Comparison of ENCODE assay signal across 10 cellular contexts in the genomic region with DNA sequence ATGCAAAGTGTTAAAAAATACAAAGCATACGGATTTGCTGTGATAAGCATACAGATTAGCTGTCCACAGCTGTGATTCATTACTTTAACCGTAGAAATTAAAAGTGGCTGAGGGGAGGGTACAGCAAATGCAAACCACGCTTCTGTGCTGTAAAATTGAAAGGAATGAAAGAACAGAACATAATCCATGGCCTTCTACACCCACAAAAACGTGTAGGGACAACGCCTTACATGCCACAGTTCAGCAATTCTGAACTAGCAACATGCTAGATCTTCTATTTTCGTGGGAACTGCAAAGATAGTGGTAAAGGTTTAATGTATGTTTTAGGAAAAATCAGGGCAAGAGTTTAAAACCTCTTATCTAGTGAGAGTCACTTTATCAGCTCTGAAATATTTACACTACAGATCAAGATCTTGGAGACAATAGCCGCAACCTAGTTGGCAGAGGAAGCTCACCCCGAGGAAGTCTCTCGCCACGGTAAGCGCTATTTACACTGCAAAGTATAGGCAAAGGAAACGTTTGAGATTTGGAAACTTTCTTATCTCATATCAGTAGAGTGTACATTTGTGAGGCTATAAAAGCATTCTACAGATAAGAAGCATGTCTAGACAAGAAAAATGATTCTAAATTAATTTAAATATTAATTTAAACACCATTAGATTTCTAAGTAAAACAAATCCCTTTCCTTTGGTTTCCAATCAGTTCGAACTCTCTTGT.
A peak's percentile ranks its signal among the peaks of the same experiment; 100 is the strongest.
DNase-seq lines count a peak whose midpoint lies in the region; TF ChIP-seq lines count a peak whose summit lies in the region.
"Had no signal": no experiment of that assay in that cellular context is flagged by ENCODE, and none has a peak within 500 bp of the region (broad histone marks: within the 10 kb centered on the region; RNA-seq: fewer than 3 reads in every experiment).

No MANE protein-coding gene starts in this region.

- CTCF ChIA-PET in HEK293T (lab: Yijun Ruan, JAX) = interaction anchor here (0.5 kb wide), 1 partner anchor 235 kb away, joined by 3 read pairs; no protein-coding TSS in a partner anchor

- no peak for DNase-seq in HEK293T (ENCODE audit: extremely low spot score)
- DNase-seq in SK-N-MC (ENCODE audit: low read depth, low spot score) = no peak
- peak; percentile 40 for DNase-seq in epithelial cell of esophagus (ENCODE audit: low read depth)
- DNase-seq in trophoblast cell = peak; percentile 41 to 72
- no peak for DNase-seq in stimulated activated CD4-positive, alpha-beta T cell treated with anti-CD3 and anti-CD28 coated beads, Interleukin-1b, Interleukin-23, amount 100 ng/mL, for 48 hours
- no peak for DNase-seq in GM13977 (ENCODE audit: low spot score)
- no peak for DNase-seq in H7
- no peak for DNase-seq in midbrain (lab: John Stamatoyannopoulos, UW)
- DNase-seq: NCI-H187 treated with DMSO at 0.1 percent for 48 hours, right cardiac atrium had no signal

- H4K91ac ChIP-seq in trophoblast cell (ENCODE audit: low read depth, low read length) = no peak overlapping the region

- no peak overlapping the region for H3K18ac ChIP-seq in trophoblast cell (ENCODE audit: low read length)

- WGBS in trophoblast cell (ENCODE audit: extremely low coverage, insufficient coverage, insufficient read length) = no CpG with 5 or more reads among the region's 13 CpGs

- H3K27ac ChIP-seq in SK-N-MC (peak overlapping the region; percentile 73), trophoblast cell (ENCODE audit: low read depth, low read length) (peak overlapping the region; percentile 87)

- no peak overlapping the region for H3K9ac ChIP-seq in SK-N-MC (ENCODE audit: insufficient read length)
- no peak overlapping the region for H3K9ac ChIP-seq in trophoblast cell (ENCODE audit: low read length)

- H2BK12ac ChIP-seq in trophoblast cell (ENCODE audit: low read length) = no peak overlapping the region

- in situ Hi-C loops in GM13977 (cut with MboI; ENCODE audit: low pct_unique_long_range_greater_than_20kb, low sequenced_read_pairs, unreplicated experiment) = loop anchor here (10.0 kb wide), 1 partner anchor 233 kb away; no protein-coding TSS in a partner anchor

- H3K9me3 ChIP-seq in SK-N-MC (ENCODE audit: low read depth, low read length) = no peaks in the 10 kb centered on the region
- no peaks in the 10 kb centered on the region for H3K9me3 ChIP-seq in trophoblast cell (ENCODE audit: insufficient read depth, low read depth, low read length)

- H3K14ac ChIP-seq in trophoblast cell (ENCODE audit: low read length) = no peak overlapping the region

- H4K8ac ChIP-seq in trophoblast cell (ENCODE audit: low read depth, low read length) = no peak overlapping the region

- no peaks in the 10 kb centered on the region for H3K36me3 ChIP-seq in SK-N-MC (ENCODE audit: insufficient read depth, low read length)
- peaks cover 1 to 5% of the 10 kb centered on the region in 2 experiments for H3K36me3 ChIP-seq in trophoblast cell (ENCODE audit: control insufficient read depth in 1 of 2, insufficient read depth in 2 of 2, low read length in 2 of 2)
- H3K36me3 ChIP-seq in H7 (replicated peaks; ENCODE audit: control insufficient read depth, insufficient read depth, low read length) = no peaks in the 10 kb centered on the region; the same call in 1 of the 2 replicates

- H4K12ac ChIP-seq in trophoblast cell (ENCODE audit: low read depth, low read length) = no peak overlapping the region

- peak overlapping the region; percentile 47 for H3K4me2 ChIP-seq in trophoblast cell (ENCODE audit: low read length)

- H3K79me1 ChIP-seq in trophoblast cell (ENCODE audit: low read length) = peaks cover 5% of the 10 kb centered on the region

- H2BK120ac ChIP-seq in trophoblast cell (ENCODE audit: insufficient read depth, low read length, poor library complexity) = no peak overlapping the region

- no peak overlapping the region for H2AFZ ChIP-seq in trophoblast cell (ENCODE audit: insufficient read depth, low read length, poor library complexity)

- H3K27me3 ChIP-seq in trophoblast cell (ENCODE audit: insufficient read depth, low read length) = no peaks in the 10 kb centered on the region
- H3K27me3 ChIP-seq in H7 (ENCODE audit: control insufficient read depth, insufficient read depth, low read length) = no peaks in the 10 kb centered on the region

- no peaks in the 10 kb centered on the region for H3K79me2 ChIP-seq in trophoblast cell (ENCODE audit: control insufficient read depth, insufficient read depth, low read length, poor library complexity)

- H2AK5ac ChIP-seq in trophoblast cell (ENCODE audit: low read length) = no peak overlapping the region

- POLR2A ChIA-PET in HEK293T (lab: Yijun Ruan, JAX) = interaction anchor here (1.0 to 1.6 kb wide), 4 partner anchors 200 to 397 kb away, joined by 3 to 5 read pairs (median 4); a partner anchor contains a TSS

- no peak overlapping the region for H3K4ac ChIP-seq in trophoblast cell (ENCODE audit: low read depth, low read length)

- H3K4me3 ChIP-seq in SK-N-MC (peak overlapping the region; percentile 55), epithelial cell of esophagus (ENCODE audit: low read length) (no peak overlapping the region), trophoblast cell (ENCODE audit: low read depth, low read length) (no peak overlapping the region), H7 (ENCODE audit: insufficient read depth, low read depth, low read length) (no peak overlapping the region)

- peak overlapping the region; percentile 28 for H2BK5ac ChIP-seq in trophoblast cell (ENCODE audit: low read depth, low read length, poor library complexity)

- no peak for TF ChIP-seq CTCF in epithelial cell of esophagus (IDR thresholded peaks at IDR 0.05; ENCODE audit: insufficient read depth, low read depth, low read length, missing control alignments)
- TF ChIP-seq CTCF in GM13977 (IDR thresholded peaks at IDR 0.05; ENCODE audit: extremely low read depth, insufficient read depth, missing control alignments) = no peak

- H3K23ac ChIP-seq in trophoblast cell (ENCODE audit: low read length) = no peak overlapping the region

- H3K4me1 ChIP-seq in trophoblast cell (ENCODE audit: control insufficient read depth in 1 of 2, insufficient read depth in 2 of 2, low read length in 2 of 2) = peaks cover 5 to 9% of the 10 kb centered on the region in 2 experiments

TF ChIP-seq in HEK293T, 16 proteins besides CTCF, POLR2A, EP300 and RAD21:
- TF ChIP-seq, protein P1, sequence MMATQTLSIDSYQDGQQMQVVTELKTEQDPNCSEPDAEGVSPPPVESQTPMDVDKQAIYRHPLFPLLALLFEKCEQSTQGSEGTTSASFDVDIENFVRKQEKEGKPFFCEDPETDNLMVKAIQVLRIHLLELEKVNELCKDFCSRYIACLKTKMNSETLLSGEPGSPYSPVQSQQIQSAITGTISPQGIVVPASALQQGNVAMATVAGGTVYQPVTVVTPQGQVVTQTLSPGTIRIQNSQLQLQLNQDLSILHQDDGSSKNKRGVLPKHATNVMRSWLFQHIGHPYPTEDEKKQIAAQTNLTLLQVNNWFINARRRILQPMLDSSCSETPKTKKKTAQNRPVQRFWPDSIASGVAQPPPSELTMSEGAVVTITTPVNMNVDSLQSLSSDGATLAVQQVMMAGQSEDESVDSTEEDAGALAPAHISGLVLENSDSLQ (IDR thresholded peaks at IDR 0.05) = peak; percentile 75
- TF ChIP-seq ZNF384 (IDR thresholded peaks at IDR 0.05) (no peak), FOXA1 (IDR thresholded peaks at IDR 0.05) (no peak), CTBP1 (IDR thresholded peaks at IDR 0.05; ENCODE audit: borderline replicate concordance) (no peak), SP1 (IDR thresholded peaks at IDR 0.05) (no peak)
TF ChIP-seq in HEK293T: peak in this region for 1.

Comparison
In these comparisons a context has a peak if more than half of its experiments do, and no peak if none do; other contexts are left out.
1. DNase-seq: peak in epithelial cell of esophagus (single experiment) and trophoblast cell (2 of 2); none in HEK293T (single experiment), SK-N-MC (single experiment), stimulated activated CD4-positive, alpha-beta T cell treated with anti-CD3 and anti-CD28 coated beads, Interleukin-1b, Interleukin-23, amount 100 ng/mL, for 48 hours (single experiment), GM13977 (single experiment), H7 (single experiment) and midbrain (single experiment).